28 cellular contexts compared by ENCODE assay signal in the genomic region with DNA sequence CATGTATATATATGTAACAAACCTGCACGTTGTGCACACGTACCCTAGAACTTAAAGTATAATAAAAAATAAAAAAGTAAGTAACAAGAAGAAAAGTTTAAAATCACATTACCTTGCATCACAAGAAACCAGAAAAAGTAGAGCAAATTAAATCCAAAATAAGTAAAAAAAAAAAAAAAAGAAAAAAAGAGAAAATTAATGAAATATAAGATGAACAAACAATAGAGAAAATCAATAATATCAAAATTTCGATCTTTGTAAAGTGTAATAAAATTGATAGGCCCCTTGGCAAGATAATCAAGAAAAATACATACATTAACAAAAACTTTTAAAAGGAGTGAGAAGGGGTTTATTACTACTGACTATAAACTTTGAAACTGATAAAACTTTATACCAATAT.
"Had no signal": no experiment of that assay in that cellular context is flagged by ENCODE, and none has a peak within 500 bp of the region (broad histone marks: within the 10 kb centered on the region; RNA-seq: fewer than 3 reads in every experiment).

No MANE protein-coding gene starts in this region.

- H3K4me1 ChIP-seq: colonic mucosa, foreskin keratinocyte had no signal

- H3K9me3 ChIP-seq: colonic mucosa, esophagus muscularis mucosa, esophagus squamous epithelium, gastrocnemius medialis, gastroesophageal sphincter had no signal

- H3K9me3 Mint-ChIP-seq: dendritic cell treated with granulocyte-macrophage colony-stimulating factor and Interleukin-4, amounts not matched to agents 40 ng/mL and 50 ng/mL, for 4 days had no signal

- H3K27me3 Mint-ChIP-seq: dendritic cell treated with granulocyte-macrophage colony-stimulating factor and Interleukin-4, amounts not matched to agents 40 ng/mL and 50 ng/mL, for 4 days; effector memory CD8-positive, alpha-beta T cell had no signal

- H3K36me3 ChIP-seq: colonic mucosa, esophagus muscularis mucosa, esophagus squamous epithelium, gastrocnemius medialis, gastroesophageal sphincter, heart left ventricle, heart right ventricle had no signal

- FAIRE-seq: colon, endometrium, endothelial cell of umbilical vein, frontal cortex had no signal

- H3K4me3 ChIP-seq: colonic mucosa, coronary artery, dorsolateral prefrontal cortex, esophagus muscularis mucosa, esophagus squamous epithelium, gastrocnemius medialis, gastroesophageal sphincter, heart left ventricle, heart right ventricle had no signal

- ATAC-seq: effector memory CD8-positive, alpha-beta T cell; esophagus mucosa; foreskin keratinocyte; gastrocnemius medialis; gastroesophageal sphincter; heart left ventricle; heart right ventricle had no signal

- H3K27ac ChIP-seq: colonic mucosa, coronary artery, dorsolateral prefrontal cortex, epithelial cell of prostate, esophagus muscularis mucosa, esophagus squamous epithelium, foreskin keratinocyte, gastrocnemius medialis, gastroesophageal sphincter, heart left ventricle, heart right ventricle had no signal

- H3K27me3 ChIP-seq: colonic mucosa, dorsolateral prefrontal cortex, esophagus muscularis mucosa, esophagus squamous epithelium, foreskin keratinocyte, gastrocnemius medialis, gastroesophageal sphincter, heart left ventricle, heart right ventricle had no signal

- H3K4me3 Mint-ChIP-seq: dendritic cell treated with granulocyte-macrophage colony-stimulating factor and Interleukin-4, amounts not matched to agents 40 ng/mL and 50 ng/mL, for 4 days; effector memory CD8-positive, alpha-beta T cell; endodermal cell had no signal

- H3K27ac Mint-ChIP-seq: dendritic cell treated with granulocyte-macrophage colony-stimulating factor and Interleukin-4, amounts not matched to agents 40 ng/mL and 50 ng/mL, for 4 days; effector memory CD8-positive, alpha-beta T cell; endodermal cell had no signal

- DNase-seq: colonic mucosa; cortex of kidney; dermis blood vessel endothelial cell; dorsolateral prefrontal cortex; effector CD4-positive, alpha-beta T cell; effector CD8-positive, alpha-beta T cell; effector memory CD8-positive, alpha-beta T cell; endodermal cell; erythroblast; esophagus squamous epithelium; foreskin fibroblast; foreskin keratinocyte; foreskin melanocyte; gastrocnemius medialis; glutamatergic neuron; head of caudate nucleus; heart left ventricle; heart right ventricle had no signal
